Comparison of ENCODE assay signal across 8 cellular contexts in genomic region chr9:78023003-78023741, GRCh38. TPM values are rescaled to one million over a fixed set of nuclear protein-coding genes. Genes with fewer than 3 reads are reported as not detected.
DNase-seq lines count a peak whose midpoint lies in the region; ATAC-seq lines count a peak whose summit lies in the region.

No MANE protein-coding gene starts in this region.

- H3K36me3 Mint-ChIP-seq in activated CD4-positive, alpha-beta T cell treated with anti-CD3 and anti-CD28 coated beads, Interleukin-2, amount 10 ng/mL, durations not matched to agents 24 days and 14 days (ENCODE audit: low read depth), result peaks cover 10% of the 10 kb centered on the region

- H3K4me1 Mint-ChIP-seq in activated CD4-positive, alpha-beta T cell treated with anti-CD3 and anti-CD28 coated beads, Interleukin-2, amount 10 ng/mL, durations not matched to agents 24 days and 14 days, result peaks cover 27% of the 10 kb centered on the region

- peak overlapping the region; percentile 48 for H3K4me3 Mint-ChIP-seq in activated CD4-positive, alpha-beta T cell treated with anti-CD3 and anti-CD28 coated beads, Interleukin-2, amount 10 ng/mL, durations not matched to agents 24 days and 14 days

- no peaks in the 10 kb centered on the region for H3K9me3 Mint-ChIP-seq in activated CD4-positive, alpha-beta T cell treated with anti-CD3 and anti-CD28 coated beads, Interleukin-2, amount 10 ng/mL, durations not matched to agents 24 days and 14 days

- ATAC-seq in HG02588 (IDR thresholded peaks at IDR 0.05; ENCODE audit: unreplicated experiment), result no peak

- no peak for DNase-seq in activated CD4-positive, alpha-beta T cell treated with anti-CD3 and anti-CD28 coated beads, Interleukin-2, amount 10 ng/mL, durations not matched to agents 24 days and 14 days
- no peak for DNase-seq in activated CD4-positive, alpha-beta T cell treated with anti-CD3 and anti-CD28 coated beads, Interleukin-2, amount 50 U/mL, for 4 hours
- peak; percentile 87 for DNase-seq in amniotic epithelial cell (ENCODE audit: low read depth)
- DNase-seq in kidney tubule cell (ENCODE audit: low spot score), result peak; percentile 97
- peak; percentile 53 for DNase-seq in superior temporal gyrus (ENCODE audit: extremely low spot score)
- no peak for DNase-seq in NCI-H2227 (lab: John Stamatoyannopoulos, UW; ENCODE audit: unreplicated experiment)
- DNase-seq in central memory CD4-positive, alpha-beta T cell, result no peak

- no peaks in the 10 kb centered on the region for H3K27me3 Mint-ChIP-seq in activated CD4-positive, alpha-beta T cell treated with anti-CD3 and anti-CD28 coated beads, Interleukin-2, amount 10 ng/mL, durations not matched to agents 24 days and 14 days

- H3K27ac Mint-ChIP-seq in activated CD4-positive, alpha-beta T cell treated with anti-CD3 and anti-CD28 coated beads, Interleukin-2, amount 10 ng/mL, durations not matched to agents 24 days and 14 days, result peak overlapping the region; percentile 7

- intact Hi-C loops in activated CD4-positive, alpha-beta T cell treated with anti-CD3 and anti-CD28 coated beads, Interleukin-2, amount 10 ng/mL, durations not matched to agents 24 days and 14 days (cut with micrococcal nuclease), result no loop called here

RNA-seq across cellular contexts. Expression of gene GNAQ, which starts 8.4 kb away (rescaled TPM):
- total RNA-seq in activated CD4-positive, alpha-beta T cell treated with anti-CD3 and anti-CD28 coated beads, Interleukin-2, amount 10 ng/mL, durations not matched to agents 24 days and 14 days, result 22.7 and 26.3 TPM in 2 replicates

Comparison
In these comparisons a context has a peak if more than half of its experiments do, and no peak if none do; other contexts are left out.
1. DNase-seq: peak in amniotic epithelial cell (single experiment), kidney tubule cell (single experiment) and superior temporal gyrus (single experiment); none in activated CD4-positive, alpha-beta T cell treated with anti-CD3 and anti-CD28 coated beads, Interleukin-2, amount 10 ng/mL, durations not matched to agents 24 days and 14 days (single experiment), activated CD4-positive, alpha-beta T cell treated with anti-CD3 and anti-CD28 coated beads, Interleukin-2, amount 50 U/mL, for 4 hours (0 of 2), NCI-H2227 (single experiment) and central memory CD4-positive, alpha-beta T cell (single experiment).